ENCODE assay signal across 10 cellular contexts in genomic region chr3:43523454-43524053, GRCh38.
A peak's percentile ranks its signal among the peaks of the same experiment; 100 is the strongest.
DNase-seq lines count a peak whose midpoint lies in the region; ATAC-seq and TF ChIP-seq lines count a peak whose summit lies in the region.
"Had no signal": no experiment of that assay in that cellular context is flagged by ENCODE, and none has a peak within 500 bp of the region (broad histone marks: within the 10 kb centered on the region; RNA-seq: fewer than 3 reads in every experiment).

No MANE protein-coding gene starts in this region.

- TF ChIP-seq CTCF in GM13976 (IDR thresholded peaks at IDR 0.05; ENCODE audit: borderline replicate concordance, control extremely low read depth, extremely low read depth, insufficient read depth, missing control alignments): no peak
- TF ChIP-seq CTCF in progenitor cell of endocrine pancreas (IDR thresholded peaks at IDR 0.05; ENCODE audit: unreplicated experiment): no peak

- no peak overlapping the region for H3K4me3 Mint-ChIP-seq in activated naive CD8-positive, alpha-beta T cell treated with anti-CD3 and anti-CD28 coated beads for 36 hours
- H3K4me3 Mint-ChIP-seq in progenitor cell of endocrine pancreas (ENCODE audit: low read depth): no peak overlapping the region
- H3K4me3 Mint-ChIP-seq: activated naive CD4-positive, alpha-beta T cell treated with anti-CD3 and anti-CD28 coated beads, Interleukin-2, amount 50 U/mL, for 24 hours had no signal

- intact Hi-C loops in head of caudate nucleus (cut with DNase I): no loop called here

- no peaks in the 10 kb centered on the region for H3K27me3 Mint-ChIP-seq in activated naive CD8-positive, alpha-beta T cell treated with anti-CD3 and anti-CD28 coated beads for 36 hours
- no peaks in the 10 kb centered on the region for H3K27me3 Mint-ChIP-seq in progenitor cell of endocrine pancreas
- H3K27me3 Mint-ChIP-seq: activated naive CD4-positive, alpha-beta T cell treated with anti-CD3 and anti-CD28 coated beads, Interleukin-2, amount 50 U/mL, for 24 hours had no signal

- H3K36me3 Mint-ChIP-seq in activated naive CD8-positive, alpha-beta T cell treated with anti-CD3 and anti-CD28 coated beads for 36 hours: peaks cover 30% of the 10 kb centered on the region
- H3K36me3 Mint-ChIP-seq in progenitor cell of endocrine pancreas (ENCODE audit: insufficient read depth): peaks cover 21% of the 10 kb centered on the region

- in situ Hi-C loops in GM13976 (cut with MboI; ENCODE audit: low sequenced_read_pairs, unreplicated experiment): loop anchor here (25.0 kb wide), 1 partner anchor 361 kb away; no protein-coding TSS in a partner anchor

- H3K27ac Mint-ChIP-seq in activated naive CD8-positive, alpha-beta T cell treated with anti-CD3 and anti-CD28 coated beads for 36 hours: no peak overlapping the region
- no peak overlapping the region for H3K27ac Mint-ChIP-seq in progenitor cell of endocrine pancreas
- H3K27ac Mint-ChIP-seq: activated naive CD4-positive, alpha-beta T cell treated with anti-CD3 and anti-CD28 coated beads, Interleukin-2, amount 50 U/mL, for 24 hours had no signal

- ATAC-seq in GM19452 (IDR thresholded peaks at IDR 0.05; ENCODE audit: unreplicated experiment) (peak; percentile 84), HG03045 (IDR thresholded peaks at IDR 0.05; ENCODE audit: unreplicated experiment) (peak; percentile 95)

- peaks cover 22% of the 10 kb centered on the region for H3K9me3 Mint-ChIP-seq in activated naive CD8-positive, alpha-beta T cell treated with anti-CD3 and anti-CD28 coated beads for 36 hours
- H3K9me3 Mint-ChIP-seq in progenitor cell of endocrine pancreas (ENCODE audit: low read depth): peaks cover 23% of the 10 kb centered on the region

- peak; percentile 2 for DNase-seq in GM13976 (ENCODE audit: low spot score)
- peak; percentile 21 for DNase-seq in activated naive CD8-positive, alpha-beta T cell treated with anti-CD3 and anti-CD28 coated beads for 36 hours
- DNase-seq in head of caudate nucleus: no peak
- no peak for DNase-seq in cortex of kidney (lab: John Stamatoyannopoulos, UW)
- no peak for DNase-seq in stimulated activated naive CD4-positive, alpha-beta T cell (lab: John Stamatoyannopoulos, UW)
- no peak for DNase-seq in progenitor cell of endocrine pancreas (ENCODE audit: low spot score, unreplicated experiment)
- DNase-seq: stimulated activated CD4-positive, alpha-beta T cell treated with anti-CD3 and anti-CD28 coated beads, Interleukin-4, amount 100 ng/mL, for 4 hours had no signal

- H3K4me1 Mint-ChIP-seq in activated naive CD8-positive, alpha-beta T cell treated with anti-CD3 and anti-CD28 coated beads for 36 hours: no peaks in the 10 kb centered on the region
- peaks cover 2% of the 10 kb centered on the region for H3K4me1 Mint-ChIP-seq in progenitor cell of endocrine pancreas (ENCODE audit: low read depth)
- H3K4me1 Mint-ChIP-seq: activated naive CD4-positive, alpha-beta T cell treated with anti-CD3 and anti-CD28 coated beads, Interleukin-2, amount 50 U/mL, for 24 hours had no signal

Comparison
In these comparisons a context has a peak if more than half of its experiments do, and no peak if none do; other contexts are left out.
1. DNase-seq: peak in GM13976 (single experiment) and activated naive CD8-positive, alpha-beta T cell treated with anti-CD3 and anti-CD28 coated beads for 36 hours (single experiment); none in head of caudate nucleus (0 of 42), cortex of kidney (single experiment), stimulated activated naive CD4-positive, alpha-beta T cell (0 of 6) and progenitor cell of endocrine pancreas (single experiment).